Comparison of ENCODE assay signal across 1 cellular context in the genomic region with DNA sequence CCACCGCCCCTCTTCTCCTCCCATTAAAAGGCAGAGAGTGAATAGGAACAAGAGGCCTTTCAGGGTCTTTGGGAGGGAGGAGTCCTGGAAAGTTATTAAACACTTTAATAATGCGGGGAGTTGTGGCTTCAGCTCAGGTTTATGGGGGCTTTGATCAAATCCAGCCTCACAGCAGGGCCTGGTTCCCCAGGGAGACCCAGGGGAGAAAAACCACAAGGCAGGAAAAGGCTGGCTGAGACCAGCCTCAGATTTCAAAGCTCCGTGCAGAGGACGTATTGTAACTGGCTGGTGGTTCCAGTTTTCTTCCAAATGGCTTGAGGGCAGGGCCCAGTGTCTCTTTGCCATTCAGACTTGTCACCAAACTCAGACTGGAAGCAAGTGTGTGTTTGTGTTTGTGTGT.
TF ChIP-seq lines count a peak whose summit lies in the region.

No MANE protein-coding gene starts in this region.

TF ChIP-seq in HEK293, 187 proteins besides CTCF, POLR2A, EP300 and RAD21 (continued from another document):
- TF ChIP-seq, protein P1, sequence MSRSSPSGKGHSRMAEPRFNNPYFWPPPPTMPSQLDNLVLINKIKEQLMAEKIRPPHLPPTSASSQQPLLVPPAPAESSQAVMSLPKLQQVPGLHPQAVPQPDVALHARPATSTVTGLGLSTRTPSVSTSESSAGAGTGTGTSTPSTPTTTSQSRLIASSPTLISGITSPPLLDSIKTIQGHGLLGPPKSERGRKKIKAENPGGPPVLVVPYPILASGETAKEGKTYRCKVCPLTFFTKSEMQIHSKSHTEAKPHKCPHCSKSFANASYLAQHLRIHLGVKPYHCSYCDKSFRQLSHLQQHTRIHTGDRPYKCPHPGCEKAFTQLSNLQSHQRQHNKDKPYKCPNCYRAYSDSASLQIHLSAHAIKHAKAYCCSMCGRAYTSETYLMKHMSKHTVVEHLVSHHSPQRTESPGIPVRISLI (tag by site-specific recombination; IDR thresholded peaks at IDR 0.05), result no peak
- TF ChIP-seq ZBTB48 (tag by site-specific recombination; IDR thresholded peaks at IDR 0.05) (no peak), OSR2 (tag by site-specific recombination; IDR thresholded peaks at IDR 0.05) (no peak), ZSCAN30 (tag by site-specific recombination; IDR thresholded peaks at IDR 0.05) (no peak), ZNF324 (tag by site-specific recombination; IDR thresholded peaks at IDR 0.05) (no peak), ZNF404 (tag by site-specific recombination; IDR thresholded peaks at IDR 0.05) (no peak), ZBTB8A (tag by site-specific recombination; IDR thresholded peaks at IDR 0.05) (peak; percentile 28; the same call in 1 of the 2 replicates), ZNF585B (tag by site-specific recombination; IDR thresholded peaks at IDR 0.05) (no peak), ZNF660 (tag by site-specific recombination; IDR thresholded peaks at IDR 0.05) (no peak), ZNF792 (tag by site-specific recombination; IDR thresholded peaks at IDR 0.05) (no peak), MYNN (tag by site-specific recombination; IDR thresholded peaks at IDR 0.05; ENCODE audit: borderline replicate concordance) (no peak), ZNF211 (tag by site-specific recombination; IDR thresholded peaks at IDR 0.05; ENCODE audit: low read depth) (no peak), SALL2 (tag by site-specific recombination; IDR thresholded peaks at IDR 0.05; ENCODE audit: borderline replicate concordance) (no peak), ZNF677 (tag by site-specific recombination; IDR thresholded peaks at IDR 0.05) (no peak), ZNF558 (tag by site-specific recombination; IDR thresholded peaks at IDR 0.05) (no peak), ZNF19 (tag by site-specific recombination; IDR thresholded peaks at IDR 0.05; ENCODE audit: low read depth) (no peak), ZNF132 (tag by site-specific recombination; IDR thresholded peaks at IDR 0.05; ENCODE audit: borderline replicate concordance) (no peak), KLF1 (tag by site-specific recombination; IDR thresholded peaks at IDR 0.05) (no peak), ZNF600 (tag by site-specific recombination; IDR thresholded peaks at IDR 0.05) (no peak), GLIS1 (tag by site-specific recombination; IDR thresholded peaks at IDR 0.05) (peak; percentile 65), ZNF350 (tag by site-specific recombination; IDR thresholded peaks at IDR 0.05) (no peak), ZFP69B (tag by site-specific recombination; IDR thresholded peaks at IDR 0.05) (no peak), WT1 (tag by site-specific recombination; IDR thresholded peaks at IDR 0.05) (peak; percentile 64), ZSCAN16 (tag by site-specific recombination; IDR thresholded peaks at IDR 0.05) (no peak), TRIM28 (IDR thresholded peaks at IDR 0.05; ENCODE audit: borderline replicate concordance, low read length) (peak; percentile 46; the same call in 1 of the 2 replicates), ZNF549 (tag by site-specific recombination; IDR thresholded peaks at IDR 0.05) (no peak), ZNF248 (tag by site-specific recombination; IDR thresholded peaks at IDR 0.05) (no peak), ZNF138 (tag by site-specific recombination; IDR thresholded peaks at IDR 0.05; ENCODE audit: borderline replicate concordance) (no peak)
- TF ChIP-seq, protein P2, sequence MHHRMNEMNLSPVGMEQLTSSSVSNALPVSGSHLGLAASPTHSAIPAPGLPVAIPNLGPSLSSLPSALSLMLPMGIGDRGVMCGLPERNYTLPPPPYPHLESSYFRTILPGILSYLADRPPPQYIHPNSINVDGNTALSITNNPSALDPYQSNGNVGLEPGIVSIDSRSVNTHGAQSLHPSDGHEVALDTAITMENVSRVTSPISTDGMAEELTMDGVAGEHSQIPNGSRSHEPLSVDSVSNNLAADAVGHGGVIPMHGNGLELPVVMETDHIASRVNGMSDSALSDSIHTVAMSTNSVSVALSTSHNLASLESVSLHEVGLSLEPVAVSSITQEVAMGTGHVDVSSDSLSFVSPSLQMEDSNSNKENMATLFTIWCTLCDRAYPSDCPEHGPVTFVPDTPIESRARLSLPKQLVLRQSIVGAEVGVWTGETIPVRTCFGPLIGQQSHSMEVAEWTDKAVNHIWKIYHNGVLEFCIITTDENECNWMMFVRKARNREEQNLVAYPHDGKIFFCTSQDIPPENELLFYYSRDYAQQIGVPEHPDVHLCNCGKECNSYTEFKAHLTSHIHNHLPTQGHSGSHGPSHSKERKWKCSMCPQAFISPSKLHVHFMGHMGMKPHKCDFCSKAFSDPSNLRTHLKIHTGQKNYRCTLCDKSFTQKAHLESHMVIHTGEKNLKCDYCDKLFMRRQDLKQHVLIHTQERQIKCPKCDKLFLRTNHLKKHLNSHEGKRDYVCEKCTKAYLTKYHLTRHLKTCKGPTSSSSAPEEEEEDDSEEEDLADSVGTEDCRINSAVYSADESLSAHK (tag by site-specific recombination; IDR thresholded peaks at IDR 0.05), result no peak
- TF ChIP-seq, protein P3, sequence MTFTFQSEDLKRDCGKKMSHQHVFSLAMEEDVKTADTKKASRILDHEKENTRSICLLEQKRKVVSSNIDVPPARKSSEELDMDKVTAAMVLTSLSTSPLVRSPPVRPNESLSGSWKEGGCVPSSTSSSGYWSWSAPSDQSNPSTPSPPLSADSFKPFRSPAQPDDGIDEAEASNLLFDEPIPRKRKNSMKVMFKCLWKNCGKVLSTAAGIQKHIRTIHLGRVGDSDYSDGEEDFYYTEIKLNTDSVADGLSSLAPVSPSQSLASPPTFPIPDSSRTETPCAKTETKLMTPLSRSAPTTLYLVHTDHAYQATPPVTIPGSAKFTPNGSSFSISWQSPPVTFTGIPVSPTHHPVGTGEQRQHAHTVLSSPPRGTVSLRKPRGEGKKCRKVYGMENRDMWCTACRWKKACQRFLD (tag by site-specific recombination; IDR thresholded peaks at IDR 0.05), result no peak
- TF ChIP-seq, protein P4, sequence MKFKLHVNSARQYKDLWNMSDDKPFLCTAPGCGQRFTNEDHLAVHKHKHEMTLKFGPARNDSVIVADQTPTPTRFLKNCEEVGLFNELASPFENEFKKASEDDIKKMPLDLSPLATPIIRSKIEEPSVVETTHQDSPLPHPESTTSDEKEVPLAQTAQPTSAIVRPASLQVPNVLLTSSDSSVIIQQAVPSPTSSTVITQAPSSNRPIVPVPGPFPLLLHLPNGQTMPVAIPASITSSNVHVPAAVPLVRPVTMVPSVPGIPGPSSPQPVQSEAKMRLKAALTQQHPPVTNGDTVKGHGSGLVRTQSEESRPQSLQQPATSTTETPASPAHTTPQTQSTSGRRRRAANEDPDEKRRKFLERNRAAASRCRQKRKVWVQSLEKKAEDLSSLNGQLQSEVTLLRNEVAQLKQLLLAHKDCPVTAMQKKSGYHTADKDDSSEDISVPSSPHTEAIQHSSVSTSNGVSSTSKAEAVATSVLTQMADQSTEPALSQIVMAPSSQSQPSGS (tag by site-specific recombination; IDR thresholded peaks at IDR 0.05; ENCODE audit: low read depth), result no peak
- TF ChIP-seq, protein P5, sequence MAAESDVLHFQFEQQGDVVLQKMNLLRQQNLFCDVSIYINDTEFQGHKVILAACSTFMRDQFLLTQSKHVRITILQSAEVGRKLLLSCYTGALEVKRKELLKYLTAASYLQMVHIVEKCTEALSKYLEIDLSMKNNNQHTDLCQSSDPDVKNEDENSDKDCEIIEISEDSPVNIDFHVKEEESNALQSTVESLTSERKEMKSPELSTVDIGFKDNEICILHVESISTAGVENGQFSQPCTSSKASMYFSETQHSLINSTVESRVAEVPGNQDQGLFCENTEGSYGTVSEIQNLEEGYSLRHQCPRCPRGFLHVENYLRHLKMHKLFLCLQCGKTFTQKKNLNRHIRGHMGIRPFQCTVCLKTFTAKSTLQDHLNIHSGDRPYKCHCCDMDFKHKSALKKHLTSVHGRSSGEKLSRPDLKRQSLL (tag by site-specific recombination; IDR thresholded peaks at IDR 0.05), result no peak
- TF ChIP-seq, protein P6, sequence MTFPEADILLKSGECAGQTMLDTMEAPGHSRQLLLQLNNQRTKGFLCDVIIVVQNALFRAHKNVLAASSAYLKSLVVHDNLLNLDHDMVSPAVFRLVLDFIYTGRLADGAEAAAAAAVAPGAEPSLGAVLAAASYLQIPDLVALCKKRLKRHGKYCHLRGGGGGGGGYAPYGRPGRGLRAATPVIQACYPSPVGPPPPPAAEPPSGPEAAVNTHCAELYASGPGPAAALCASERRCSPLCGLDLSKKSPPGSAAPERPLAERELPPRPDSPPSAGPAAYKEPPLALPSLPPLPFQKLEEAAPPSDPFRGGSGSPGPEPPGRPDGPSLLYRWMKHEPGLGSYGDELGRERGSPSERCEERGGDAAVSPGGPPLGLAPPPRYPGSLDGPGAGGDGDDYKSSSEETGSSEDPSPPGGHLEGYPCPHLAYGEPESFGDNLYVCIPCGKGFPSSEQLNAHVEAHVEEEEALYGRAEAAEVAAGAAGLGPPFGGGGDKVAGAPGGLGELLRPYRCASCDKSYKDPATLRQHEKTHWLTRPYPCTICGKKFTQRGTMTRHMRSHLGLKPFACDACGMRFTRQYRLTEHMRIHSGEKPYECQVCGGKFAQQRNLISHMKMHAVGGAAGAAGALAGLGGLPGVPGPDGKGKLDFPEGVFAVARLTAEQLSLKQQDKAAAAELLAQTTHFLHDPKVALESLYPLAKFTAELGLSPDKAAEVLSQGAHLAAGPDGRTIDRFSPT (tag by site-specific recombination; IDR thresholded peaks at IDR 0.05), result no peak
- TF ChIP-seq, protein P7, sequence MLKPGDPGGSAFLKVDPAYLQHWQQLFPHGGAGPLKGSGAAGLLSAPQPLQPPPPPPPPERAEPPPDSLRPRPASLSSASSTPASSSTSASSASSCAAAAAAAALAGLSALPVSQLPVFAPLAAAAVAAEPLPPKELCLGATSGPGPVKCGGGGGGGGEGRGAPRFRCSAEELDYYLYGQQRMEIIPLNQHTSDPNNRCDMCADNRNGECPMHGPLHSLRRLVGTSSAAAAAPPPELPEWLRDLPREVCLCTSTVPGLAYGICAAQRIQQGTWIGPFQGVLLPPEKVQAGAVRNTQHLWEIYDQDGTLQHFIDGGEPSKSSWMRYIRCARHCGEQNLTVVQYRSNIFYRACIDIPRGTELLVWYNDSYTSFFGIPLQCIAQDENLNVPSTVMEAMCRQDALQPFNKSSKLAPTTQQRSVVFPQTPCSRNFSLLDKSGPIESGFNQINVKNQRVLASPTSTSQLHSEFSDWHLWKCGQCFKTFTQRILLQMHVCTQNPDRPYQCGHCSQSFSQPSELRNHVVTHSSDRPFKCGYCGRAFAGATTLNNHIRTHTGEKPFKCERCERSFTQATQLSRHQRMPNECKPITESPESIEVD (tag by site-specific recombination; IDR thresholded peaks at IDR 0.05), result peak; percentile 83
- TF ChIP-seq, protein P8, sequence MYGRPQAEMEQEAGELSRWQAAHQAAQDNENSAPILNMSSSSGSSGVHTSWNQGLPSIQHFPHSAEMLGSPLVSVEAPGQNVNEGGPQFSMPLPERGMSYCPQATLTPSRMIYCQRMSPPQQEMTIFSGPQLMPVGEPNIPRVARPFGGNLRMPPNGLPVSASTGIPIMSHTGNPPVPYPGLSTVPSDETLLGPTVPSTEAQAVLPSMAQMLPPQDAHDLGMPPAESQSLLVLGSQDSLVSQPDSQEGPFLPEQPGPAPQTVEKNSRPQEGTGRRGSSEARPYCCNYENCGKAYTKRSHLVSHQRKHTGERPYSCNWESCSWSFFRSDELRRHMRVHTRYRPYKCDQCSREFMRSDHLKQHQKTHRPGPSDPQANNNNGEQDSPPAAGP (tag by site-specific recombination; IDR thresholded peaks at IDR 0.05), result no peak
- TF ChIP-seq, protein P9, sequence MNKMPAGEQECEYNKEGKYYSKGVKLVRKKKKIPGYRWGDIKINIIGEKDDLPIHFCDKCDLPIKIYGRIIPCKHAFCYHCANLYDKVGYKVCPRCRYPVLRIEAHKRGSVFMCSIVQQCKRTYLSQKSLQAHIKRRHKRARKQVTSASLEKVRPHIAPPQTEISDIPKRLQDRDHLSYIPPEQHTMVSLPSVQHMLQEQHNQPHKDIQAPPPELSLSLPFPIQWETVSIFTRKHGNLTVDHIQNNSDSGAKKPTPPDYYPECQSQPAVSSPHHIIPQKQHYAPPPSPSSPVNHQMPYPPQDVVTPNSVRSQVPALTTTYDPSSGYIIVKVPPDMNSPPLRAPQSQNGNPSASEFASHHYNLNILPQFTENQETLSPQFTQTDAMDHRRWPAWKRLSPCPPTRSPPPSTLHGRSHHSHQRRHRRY (tag by site-specific recombination; IDR thresholded peaks at IDR 0.05), result no peak
- TF ChIP-seq, protein P10, sequence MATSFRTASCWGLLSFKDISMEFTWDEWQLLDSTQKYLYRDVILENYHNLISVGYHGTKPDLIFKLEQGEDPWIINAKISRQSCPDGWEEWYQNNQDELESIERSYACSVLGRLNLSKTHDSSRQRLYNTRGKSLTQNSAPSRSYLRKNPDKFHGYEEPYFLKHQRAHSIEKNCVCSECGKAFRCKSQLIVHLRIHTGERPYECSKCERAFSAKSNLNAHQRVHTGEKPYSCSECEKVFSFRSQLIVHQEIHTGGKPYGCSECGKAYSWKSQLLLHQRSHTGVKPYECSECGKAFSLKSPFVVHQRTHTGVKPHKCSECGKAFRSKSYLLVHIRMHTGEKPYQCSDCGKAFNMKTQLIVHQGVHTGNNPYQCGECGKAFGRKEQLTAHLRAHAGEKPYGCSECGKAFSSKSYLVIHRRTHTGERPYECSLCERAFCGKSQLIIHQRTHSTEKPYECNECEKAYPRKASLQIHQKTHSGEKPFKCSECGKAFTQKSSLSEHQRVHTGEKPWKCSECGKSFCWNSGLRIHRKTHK (tag by site-specific recombination; IDR thresholded peaks at IDR 0.05), result no peak
